16 cellular contexts compared by ENCODE assay signal in the genomic region with DNA sequence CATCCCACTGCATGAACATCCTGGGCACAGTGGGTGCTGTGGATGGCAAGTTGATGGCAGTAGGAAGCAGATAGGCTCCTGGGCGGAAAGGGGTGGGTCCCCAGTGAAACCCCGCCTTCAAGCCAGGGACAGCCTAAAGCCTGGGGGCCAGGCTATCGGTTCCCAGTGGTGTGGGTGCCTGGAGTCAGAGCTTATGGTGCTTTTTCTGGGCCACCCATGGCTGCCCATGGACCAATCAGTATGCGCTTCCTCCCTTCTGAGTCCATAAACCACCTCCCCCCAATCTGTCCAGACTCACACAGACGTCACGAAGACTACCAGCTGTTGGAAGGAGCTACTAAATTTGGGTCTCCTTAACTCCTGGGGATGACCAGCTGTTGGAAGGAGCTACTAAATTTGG. TPM values are rescaled to one million over a fixed set of nuclear protein-coding genes. Genes with fewer than 3 reads are reported as not detected.
DNase-seq lines count a peak whose midpoint lies in the region; ATAC-seq, FAIRE-seq and TF ChIP-seq lines count a peak whose summit lies in the region.
"Had no signal": no experiment of that assay in that cellular context is flagged by ENCODE, and none has a peak within 500 bp of the region (broad histone marks: within the 10 kb centered on the region; RNA-seq: fewer than 3 reads in every experiment).

No MANE protein-coding gene starts in this region.

- no peak for TF ChIP-seq RAD21 in HepG2 (CRISPR knock-in tag; IDR thresholded peaks at IDR 0.05)

- CTCF ChIA-PET in HepG2 (lab: Yijun Ruan, JAX; ENCODE audit: low intra/inter-chr PET ratio, low total read pairs): no interaction called here
- CTCF ChIA-PET in WTC11 (lab: Charles Lee): no interaction called here

- no peaks in the 10 kb centered on the region for H3K27me3 Mint-ChIP-seq in WTC11 (ENCODE audit: low read depth)

- H3K9me3 ChIP-seq in HepG2 (ENCODE audit: low read length) (no peaks in the 10 kb centered on the region), right lobe of liver (no peaks in the 10 kb centered on the region)

- no peak for FAIRE-seq in HepG2 (lab: Jason Lieb, UNC)
- FAIRE-seq: D721Med, H54 had no signal

- H3K36me3 ChIP-seq in HepG2 (replicated peaks in 1 of 2; ENCODE audit: control insufficient read depth in 1 of 2, insufficient read depth in 2 of 2, low read length in 2 of 2): no peaks in the 10 kb centered on the region
- no peaks in the 10 kb centered on the region for H3K36me3 ChIP-seq in right lobe of liver

- DNase-seq in HepG2 (ENCODE audit: low spot score) (no peak), right lobe of liver (no peak), WTC11 (ENCODE audit: low spot score) (peak; percentile 25), myocyte (ENCODE audit: low read depth) (peak; percentile 68), NCI-H1436 (lab: John Stamatoyannopoulos, UW) (no peak), NOMO-1 treated with dmso at 0.1 percent for 144 hours (lab: John Stamatoyannopoulos, UW; ENCODE audit: unreplicated experiment) (no peak)
- DNase-seq: 8988T; C1 segment of cervical spinal cord; CD4-positive, alpha-beta memory T cell; COR-L47; DMS53; GF-D8 had no signal

- H3K4me3 Mint-ChIP-seq in WTC11: no peak overlapping the region
- H3K4me3 Mint-ChIP-seq: CD4-positive, alpha-beta memory T cell had no signal

- no peak overlapping the region for H3K4me2 ChIP-seq in HepG2 (ENCODE audit: low read depth, low read length)

- no peaks in the 10 kb centered on the region for H3K9me3 Mint-ChIP-seq in WTC11
- H3K9me3 Mint-ChIP-seq: CD4-positive, alpha-beta memory T cell had no signal

- no peak overlapping the region for H3K4me3 ChIP-seq in HepG2 (replicated peaks in 1 of 3; ENCODE audit: insufficient read depth in 1 of 3, low read depth in 2 of 3, low read length in 3 of 3)
- H3K4me3 ChIP-seq in right lobe of liver: no peak overlapping the region

- in situ Hi-C loops in HepG2 (cut with HindIII; ENCODE audit: extremely low pct_ligation_motif_present, low pct_unique_long_range_greater_than_20kb): no loop called here

- no peaks in the 10 kb centered on the region for H4K20me1 ChIP-seq in HepG2 (ENCODE audit: insufficient read depth, low read length)

- no peak overlapping the region for H2AFZ ChIP-seq in HepG2 (ENCODE audit: low read length)

- no TSS peak for BruUV-seq in HepG2 (replicated peaks; lab: Mats Ljungman, UMichigan)

- no peak overlapping the region for H3K27ac Mint-ChIP-seq in WTC11
- H3K27ac Mint-ChIP-seq: CD4-positive, alpha-beta memory T cell had no signal

- no peaks in the 10 kb centered on the region for H3K27me3 ChIP-seq in HepG2 (ENCODE audit: control insufficient read depth in 1 of 2, insufficient read depth in 2 of 2, low read length in 2 of 2)
- H3K27me3 ChIP-seq in right lobe of liver: no peaks in the 10 kb centered on the region

- no peaks in the 10 kb centered on the region for H3K4me1 ChIP-seq in HepG2 (ENCODE audit: insufficient read depth, low read length)
- H3K4me1 ChIP-seq in right lobe of liver: no peaks in the 10 kb centered on the region

- intact Hi-C loops in HepG2 (cut with micrococcal nuclease; ENCODE audit: unreplicated experiment): no loop called here
- intact Hi-C loops in right lobe of liver (cut with DNase I): no loop called here

- no peaks in the 10 kb centered on the region for H3K79me2 ChIP-seq in HepG2 (ENCODE audit: insufficient read depth, low read length)

- TF ChIP-seq POLR2A in HepG2 (IDR thresholded peaks at IDR 0.05; ENCODE audit: insufficient read depth in 1 of 2, low read depth in 2 of 2, low read length in 2 of 2) (no peak), right lobe of liver (IDR thresholded peaks at IDR 0.05) (no peak)

- no peaks in the 10 kb centered on the region for H3K4me1 Mint-ChIP-seq in WTC11
- H3K4me1 Mint-ChIP-seq: CD4-positive, alpha-beta memory T cell had no signal

- POLR2A ChIA-PET in HepG2 (lab: Yijun Ruan, JAX) (no interaction called here), WTC11 (lab: Charles Lee) (no interaction called here)

- H3K27ac ChIP-seq in HepG2 (ENCODE audit: extremely low read length, insufficient read depth, low read length): no peak overlapping the region
- H3K27ac ChIP-seq in right lobe of liver: no peak overlapping the region

- no peaks in the 10 kb centered on the region for H3K36me3 Mint-ChIP-seq in WTC11
- H3K36me3 Mint-ChIP-seq: CD4-positive, alpha-beta memory T cell had no signal

- 68% methylated on average over 4 of the region's 6 CpGs for WGBS in HepG2 (ENCODE audit: low lambda C conversion rate)
- no CpG with 5 or more reads among the region's 6 CpGs for WGBS in right lobe of liver (ENCODE audit: insufficient coverage, low coverage, low lambda C conversion rate, missing lambda C conversion rate)

- TF ChIP-seq EP300 in HepG2 (IDR thresholded peaks at IDR 0.05; ENCODE audit: low read depth in 2 of 2, low read length in 2 of 2): no peak
- no peak for TF ChIP-seq EP300 in HepG2 (CRISPR knock-in tag; IDR thresholded peaks at IDR 0.05; ENCODE audit: borderline replicate concordance)

- H3K9ac ChIP-seq in HepG2 (ENCODE audit: insufficient read depth, low read depth, low read length): no peak overlapping the region

- ATAC-seq in HepG2 (peak; percentile 31; the same call in 2 of the 3 replicates), right lobe of liver (no peak), WTC11 (peak; percentile 83), GM18870 (IDR thresholded peaks at IDR 0.05; ENCODE audit: unreplicated experiment) (no peak)

- no peak for TF ChIP-seq CTCF in HepG2 (CRISPR knock-in tag; IDR thresholded peaks at IDR 0.05)
- no peak for TF ChIP-seq CTCF in right lobe of liver (IDR thresholded peaks at IDR 0.05)
- no peak for TF ChIP-seq CTCF in WTC11 (IDR thresholded peaks at IDR 0.05)

TF ChIP-seq in HepG2, 621 proteins besides CTCF, POLR2A, EP300 and RAD21 (continues in another document):
- no peak for TF ChIP-seq NR2F6 (IDR thresholded peaks at IDR 0.05)
- TF ChIP-seq NR2F6 (CRISPR knock-in tag; IDR thresholded peaks at IDR 0.05): no peak
- TF ChIP-seq EHMT2 (IDR thresholded peaks at IDR 0.05; ENCODE audit: borderline replicate concordance, low read depth, low read length): no peak

TF ChIP-seq in WTC11, 78 proteins besides CTCF, POLR2A, EP300 and RAD21 (continues in another document):
- no peak for TF ChIP-seq ELF4 (CRISPR knock-in tag; IDR thresholded peaks at IDR 0.05; ENCODE audit: low read depth)
- TF ChIP-seq SMAD4 (CRISPR knock-in tag; IDR thresholded peaks at IDR 0.05): no peak
- no peak for TF ChIP-seq NFE2L1 (CRISPR knock-in tag; IDR thresholded peaks at IDR 0.05)

RNA-seq across cellular contexts. Expression of a gene that starts 17.5 kb away (rescaled TPM):
- total RNA-seq in HepG2 (2016; rRNA removed; fragmentation: Illumina TruSeq; extraction: Trizol): 58.0 and 81.7 TPM in 2 replicates
- total RNA-seq in HepG2 (2016; cell fraction: cytosol; rRNA removed; fragmentation: Illumina TruSeq; extraction: Trizol; ENCODE audit: low read depth): 16.5 and 19.4 TPM in 2 replicates
- total RNA-seq in HepG2 (2016; cell fraction: insoluble cytoplasmic fraction; rRNA removed; fragmentation: Illumina TruSeq; extraction: Trizol): 61.7 and 85.2 TPM in 2 replicates
- 25.2 and 25.7 TPM in 2 replicates for total RNA-seq in HepG2 (2016; cell fraction: membrane; rRNA removed; fragmentation: Illumina TruSeq; extraction: Trizol)
- 62.2 and 69.4 TPM in 2 replicates for total RNA-seq in HepG2 (2016; cell fraction: nucleus; rRNA removed; fragmentation: Illumina TruSeq; extraction: Trizol)
- polyA plus RNA-seq in HepG2 (2011; rRNA removed): 35.3 and 37.3 TPM in 2 replicates
- 14.0 and 19.7 TPM in 2 replicates for polyA plus RNA-seq in HepG2 (2011; cell fraction: cytosol; rRNA removed)
- polyA plus RNA-seq in HepG2 (2011; cell fraction: nucleus; rRNA removed): 50.5 and 56.3 TPM in 2 replicates
- polyA plus RNA-seq in HepG2 (2012): 43.2 and 54.3 TPM in 2 replicates
- 2.2 and 2.5 TPM in 2 replicates for polyA plus RNA-seq in HepG2 (2016; cell fraction: cytosol; fragmentation: Illumina TruSeq; extraction: Trizol; ENCODE audit: low read depth)
- 45.7 and 50.1 TPM in 2 replicates for polyA plus RNA-seq in HepG2 (2016; cell fraction: insoluble cytoplasmic fraction; fragmentation: Illumina TruSeq; extraction: Trizol; ENCODE audit: low read depth)
- polyA plus RNA-seq in HepG2 (2016; cell fraction: membrane; fragmentation: Illumina TruSeq; extraction: Trizol; ENCODE audit: low read depth): 6.0 and 8.2 TPM in 2 replicates
- polyA plus RNA-seq in HepG2 (2016; cell fraction: nucleus; fragmentation: Illumina TruSeq; extraction: Trizol; ENCODE audit: insufficient read depth, low read depth): 45.4 and 52.1 TPM in 2 replicates
- 61.8 and 69.9 TPM in 2 replicates for polyA minus RNA-seq in HepG2 (2011; rRNA and poly(A)+ RNA removed; ENCODE audit: low replicate concordance)
- 69.1 and 80.5 TPM in 2 replicates for polyA minus RNA-seq in HepG2 (2011; cell fraction: cytosol; rRNA and poly(A)+ RNA removed)
- polyA minus RNA-seq in HepG2 (2011; cell fraction: nucleus; rRNA and poly(A)+ RNA removed): 141 and 183 TPM in 2 replicates
- 10 to 100 TPM; 36.8 to 52.8 (median 41.1) TPM for total RNA-seq in right lobe of liver
- total RNA-seq in WTC11 (2021): 97.5 to 122 TPM (median 103 TPM) in 3 replicates
- 94.3 and 98.0 TPM in 2 replicates for total RNA-seq in myocyte
- polyA plus RNA-seq in myocyte (2012): 41.0 TPM

RNA-seq across cellular contexts. Expression of a gene that starts 23.3 kb away (rescaled TPM):
- total RNA-seq in HepG2 (2016; rRNA removed; fragmentation: Illumina TruSeq; extraction: Trizol) (9.5 and 15.7 TPM in 2 replicates), right lobe of liver (1 to 10 TPM in 1 of 6 experiments, under 1 TPM in 5; 0.06 to 1.2 (median 0.37) TPM), WTC11 (2021) (65.9 to 77.4 TPM (median 68.7 TPM) in 3 replicates), myocyte (1.2 TPM in 2 replicates)
- 10.6 and 15.0 TPM in 2 replicates for total RNA-seq in HepG2 (2016; cell fraction: cytosol; rRNA removed; fragmentation: Illumina TruSeq; extraction: Trizol; ENCODE audit: low read depth)
- 7.7 and 14.2 TPM in 2 replicates for total RNA-seq in HepG2 (2016; cell fraction: insoluble cytoplasmic fraction; rRNA removed; fragmentation: Illumina TruSeq; extraction: Trizol)
- total RNA-seq in HepG2 (2016; cell fraction: membrane; rRNA removed; fragmentation: Illumina TruSeq; extraction: Trizol): 6.0 and 8.2 TPM in 2 replicates
- 9.4 and 10.0 TPM in 2 replicates for total RNA-seq in HepG2 (2016; cell fraction: nucleus; rRNA removed; fragmentation: Illumina TruSeq; extraction: Trizol)
- 1.4 and 2.0 TPM in 2 replicates for polyA plus RNA-seq in HepG2 (2011; rRNA removed)
- polyA plus RNA-seq in HepG2 (2011; cell fraction: cytosol; rRNA removed): 0.50 and 0.87 TPM in 2 replicates
- 0.93 and 1.8 TPM in 2 replicates for polyA plus RNA-seq in HepG2 (2011; cell fraction: nucleus; rRNA removed)
- polyA plus RNA-seq in HepG2 (2012): 1.2 and 1.3 TPM in 2 replicates
- polyA plus RNA-seq in HepG2 (2016; cell fraction: cytosol; fragmentation: Illumina TruSeq; extraction: Trizol; ENCODE audit: low read depth): 0.29 and 0.40 TPM in 2 replicates
- 0.85 and 1.6 TPM in 2 replicates for polyA plus RNA-seq in HepG2 (2016; cell fraction: insoluble cytoplasmic fraction; fragmentation: Illumina TruSeq; extraction: Trizol; ENCODE audit: low read depth)
- polyA plus RNA-seq in HepG2 (2016; cell fraction: membrane; fragmentation: Illumina TruSeq; extraction: Trizol; ENCODE audit: low read depth): 0.57 and 0.60 TPM in 2 replicates
- 1.8 and 2.5 TPM in 2 replicates for polyA plus RNA-seq in HepG2 (2016; cell fraction: nucleus; fragmentation: Illumina TruSeq; extraction: Trizol; ENCODE audit: insufficient read depth, low read depth)
- polyA minus RNA-seq in HepG2 (2011; rRNA and poly(A)+ RNA removed; ENCODE audit: low replicate concordance): 6.2 TPM in 1 of 2 replicates, not detected in the other
- 3.0 and 3.3 TPM in 2 replicates for polyA minus RNA-seq in HepG2 (2011; cell fraction: cytosol; rRNA and poly(A)+ RNA removed)
- 13.4 and 23.1 TPM in 2 replicates for polyA minus RNA-seq in HepG2 (2011; cell fraction: nucleus; rRNA and poly(A)+ RNA removed)
- 0.61 TPM for polyA plus RNA-seq in myocyte (2012)
- total RNA-seq: HT1080 had no signal

Comparison
In these comparisons a context has a peak if more than half of its experiments do, and no peak if none do; other contexts are left out.
1. ATAC-seq: peak in HepG2 (single experiment) and WTC11 (single experiment); none in right lobe of liver (0 of 4) and GM18870 (single experiment).
2. DNase-seq: peak in WTC11 (single experiment) and myocyte (single experiment); none in HepG2 (single experiment), right lobe of liver (0 of 3), NCI-H1436 (single experiment) and NOMO-1 treated with dmso at 0.1 percent for 144 hours (single experiment).